Comparison of ENCODE assay signal across 8 cellular contexts in the genomic region with DNA sequence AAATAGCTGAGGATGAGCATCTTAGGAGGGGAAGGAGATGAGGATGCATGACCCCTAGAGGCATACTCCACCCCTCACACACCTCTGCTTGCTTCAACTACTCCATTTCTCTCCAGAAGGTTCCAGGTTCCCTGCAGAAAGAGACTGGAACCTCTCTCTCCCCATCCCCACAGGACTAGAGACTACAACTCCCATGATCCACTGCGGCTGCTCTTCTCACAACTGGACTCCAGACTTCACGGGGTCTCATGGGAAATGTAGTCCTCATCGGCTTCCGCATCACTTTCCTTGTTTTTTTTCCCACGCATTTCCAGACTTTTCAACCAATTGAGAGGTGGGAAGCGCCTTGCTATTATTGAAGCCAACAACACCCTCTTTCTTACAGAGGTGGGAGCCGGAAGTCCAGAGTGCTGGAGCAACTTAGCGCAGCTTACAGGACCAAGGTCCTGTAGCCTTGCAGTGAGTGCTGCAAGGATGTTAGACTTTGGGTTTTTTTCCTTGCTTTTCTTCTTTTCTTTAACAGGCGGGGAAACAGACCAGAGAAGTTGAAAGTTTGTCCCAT.
DNase-seq lines count a peak whose midpoint lies in the region; ATAC-seq, FAIRE-seq and TF ChIP-seq lines count a peak whose summit lies in the region.

No MANE protein-coding gene starts in this region.

- H3K27me3 ChIP-seq in BLaER1 = peaks cover 35% of the 10 kb centered on the region

- peaks cover 38% of the 10 kb centered on the region for H3K4me1 ChIP-seq in BLaER1

- peak overlapping the region; percentile 79 to 85 (median 85) for H3K4me3 Mint-ChIP-seq in nephron

- H4K20me1 ChIP-seq in BLaER1 = no peaks in the 10 kb centered on the region

- no peak for ATAC-seq in GM19467 (IDR thresholded peaks at IDR 0.05; ENCODE audit: unreplicated experiment)

- H3K36me3 ChIP-seq in BLaER1 = no peaks in the 10 kb centered on the region

- H3K27ac Mint-ChIP-seq in nephron = peak overlapping the region; percentile 4 to 21 (median 21)

- H3K36me3 Mint-ChIP-seq in nephron (ENCODE audit: low read depth) = no peaks in the 10 kb centered on the region

- peaks cover 23% of the 10 kb centered on the region for H3K4me1 Mint-ChIP-seq in nephron

- no peak overlapping the region for H3K27ac ChIP-seq in BLaER1

- peak overlapping the region; percentile 17; the same call in 1 of the 2 replicates for H3K4me3 ChIP-seq in BLaER1
- peak overlapping the region; percentile 22 to 46 for H3K4me3 ChIP-seq in foreskin fibroblast (ENCODE audit: low read depth in 1 of 2, low read length in 2 of 2)

- H3K9me3 ChIP-seq in BLaER1 = no peaks in the 10 kb centered on the region

- H3K4me2 ChIP-seq in BLaER1 = peak overlapping the region; percentile 72

- H3K27me3 Mint-ChIP-seq in nephron (ENCODE audit: low read depth) = peaks cover 43% of the 10 kb centered on the region

- DNase-seq in HTR-8/SVneo (ENCODE audit: insufficient read length, low spot score) = peak; percentile 77
- DNase-seq in RPMI8226 = peak; percentile 82
- DNase-seq in activated effector memory CD4-positive, alpha-beta T cell treated with anti-CD3 and anti-CD28 coated beads, Interleukin-2, amount 50 U/mL, for 16 hours = peak; percentile 84
- DNase-seq in foreskin fibroblast = peak; percentile 77 to 89
- peak; percentile 79 for DNase-seq in stromal cell of bone marrow (ENCODE audit: low read depth)

- TF ChIP-seq CTCF in foreskin fibroblast (IDR thresholded peaks at IDR 0.05; ENCODE audit: low read depth, low read length) (no peak), nephron (IDR thresholded peaks at IDR 0.05; ENCODE audit: unreplicated experiment in 3 of 3) (no peak)

- H3K9ac ChIP-seq in BLaER1 = no peak overlapping the region

- FAIRE-seq in HTR-8/SVneo (lab: Jason Lieb, UNC) = peak; percentile 71

- H3K9me3 Mint-ChIP-seq in nephron = peaks cover 3% of the 10 kb centered on the region
